ENCODE assay signal across 8 cellular contexts in the genomic region with DNA sequence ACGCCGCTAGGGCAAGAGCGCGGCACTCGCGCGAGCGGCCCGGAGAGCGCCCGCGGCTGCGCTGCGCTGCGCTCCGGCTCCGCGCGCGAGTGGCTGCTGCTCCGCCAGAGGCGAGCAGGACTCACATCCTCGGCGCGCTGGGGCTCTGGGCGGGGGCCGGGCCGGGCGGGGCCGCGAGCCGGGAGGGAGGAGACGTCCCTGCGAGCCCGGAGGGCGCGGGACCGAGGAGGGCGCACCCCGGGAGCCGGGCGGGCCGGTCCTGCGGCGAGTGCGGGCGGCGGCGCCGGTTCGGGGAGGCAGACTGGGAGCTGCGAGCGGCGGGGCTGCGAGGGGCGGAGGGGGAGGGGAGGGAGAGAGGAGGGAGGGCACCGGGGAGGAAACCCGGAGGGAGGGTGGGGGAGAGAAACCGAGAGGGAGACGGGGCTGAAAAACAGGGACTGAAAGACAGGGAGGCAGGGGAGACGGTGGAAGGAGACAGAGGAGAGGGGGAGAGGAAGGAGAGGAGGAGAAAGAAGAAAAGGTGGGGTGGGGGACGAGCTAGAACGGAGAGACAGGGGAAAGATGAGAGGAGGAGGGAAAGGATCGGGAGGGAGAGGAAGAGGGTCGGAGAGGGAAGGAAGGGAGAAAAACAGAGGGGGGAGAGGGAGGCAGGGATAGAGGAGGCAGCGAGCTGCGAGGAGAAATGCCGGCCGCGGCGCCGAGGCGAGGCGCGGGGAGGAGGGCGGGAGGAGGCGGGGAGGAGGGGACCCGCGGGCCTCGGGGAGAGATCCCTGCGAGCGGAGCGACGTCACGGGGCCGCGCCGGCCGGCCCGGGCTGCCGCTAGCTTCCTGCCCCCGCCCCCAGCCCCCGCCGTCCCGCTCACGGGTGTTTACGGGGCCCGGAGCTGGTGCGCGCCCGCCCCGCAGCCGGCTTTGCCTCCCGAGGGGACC. TPM values are rescaled to one million over a fixed set of nuclear protein-coding genes. Genes with fewer than 3 reads are reported as not detected.
DNase-seq lines count a peak whose midpoint lies in the region; ATAC-seq and TF ChIP-seq lines count a peak whose summit lies in the region.

TSS of gene CAMK2N1 (minus strand) at position 684 of the 930 bp plus-strand sequence. CDS start 831 bp downstream, outside the sequence.

- peak; percentile 32 to 43 (median 43) for DNase-seq in CD4-positive, CD25-positive, alpha-beta regulatory T cell
- DNase-seq in LoVo (ENCODE audit: low spot score) (peak; percentile 69), coronary artery (ENCODE audit: low spot score) (no peak), NOMO-1 treated with DMSO at 0.1 percent for 48 hours (lab: John Stamatoyannopoulos, UW; ENCODE audit: unreplicated experiment) (no peak)
- peak; percentile 52 for DNase-seq in activated CD4-positive, alpha-beta T cell treated with anti-CD3 and anti-CD28 coated beads for 48 hours
- DNase-seq in stimulated activated CD4-positive, alpha-beta T cell treated with anti-CD3 and anti-CD28 coated beads, Interleukin-15, amount 100 ng/mL, for 1 hour (ENCODE audit: low read depth in 1 of 2, low spot score in 1 of 2): peak; percentile 34 to 44

- H3K9me3 Mint-ChIP-seq in CD4-positive, CD25-positive, alpha-beta regulatory T cell: peaks cover 0 to 1% (median 0%) of the 10 kb centered on the region in 7 donors

- peaks cover 0 to 21% (median 6%) of the 10 kb centered on the region in 4 donors for H3K4me1 Mint-ChIP-seq in CD4-positive, CD25-positive, alpha-beta regulatory T cell

- peak within 1 kb of the TSS; percentile 55 for H3K4me3 ChIP-seq in CD4-positive, CD25-positive, alpha-beta regulatory T cell (ENCODE audit: low read depth, low read length)
- peak within 1 kb of the TSS; percentile 87 for H3K4me3 ChIP-seq in coronary artery

- no peaks in the 10 kb centered on the region for H3K36me3 Mint-ChIP-seq in CD4-positive, CD25-positive, alpha-beta regulatory T cell

- peak; percentile 66 to 69 for ATAC-seq in CD4-positive, CD25-positive, alpha-beta regulatory T cell (ENCODE audit: low read depth in 2 of 2)
- ATAC-seq in GM18870 (IDR thresholded peaks at IDR 0.05; ENCODE audit: unreplicated experiment): no peak

- peaks cover 23% of the 10 kb centered on the region for H3K27me3 ChIP-seq in CD4-positive, CD25-positive, alpha-beta regulatory T cell (ENCODE audit: control insufficient read depth, insufficient read depth, low read length)
- peaks cover 2% of the 10 kb centered on the region for H3K27me3 ChIP-seq in layer of hippocampus (ENCODE audit: control insufficient read depth, insufficient read depth, low read length)

- peak within 1 kb of the TSS; percentile 77 to 86 (median 82) for H3K4me3 Mint-ChIP-seq in CD4-positive, CD25-positive, alpha-beta regulatory T cell

- H3K36me3 ChIP-seq in CD4-positive, CD25-positive, alpha-beta regulatory T cell (ENCODE audit: control insufficient read depth, insufficient read depth, low read length): no peaks in the 10 kb centered on the region

- peaks cover 57% of the 10 kb centered on the region for H3K27me3 Mint-ChIP-seq in CD4-positive, CD25-positive, alpha-beta regulatory T cell

- peaks cover 29% of the 10 kb centered on the region for H3K4me1 ChIP-seq in CD4-positive, CD25-positive, alpha-beta regulatory T cell (ENCODE audit: control insufficient read depth, insufficient read depth, low read length, poor library complexity, severe bottlenecking)

- H3K9me3 ChIP-seq in CD4-positive, CD25-positive, alpha-beta regulatory T cell (ENCODE audit: control insufficient read depth in 2 of 2, low read length in 2 of 2): no peaks in the 10 kb centered on the region

- peak within 1 kb of the TSS in 2 of 3 donors; percentile 76 to 85 for H3K27ac Mint-ChIP-seq in CD4-positive, CD25-positive, alpha-beta regulatory T cell

- TF ChIP-seq CTCF in coronary artery (IDR thresholded peaks at IDR 0.05): no peak

- no peak within 1 kb of the TSS for H3K27ac ChIP-seq in CD4-positive, CD25-positive, alpha-beta regulatory T cell (ENCODE audit: insufficient read depth, low read length, poor library complexity, severe bottlenecking)
- H3K27ac ChIP-seq in coronary artery: peak within 1 kb of the TSS in 1 of 2 donors; percentile 87
- H3K27ac ChIP-seq in layer of hippocampus (ENCODE audit: low read depth, low read length): peak within 1 kb of the TSS; percentile 94

RNA-seq across cellular contexts. Expression of gene CAMK2N1, which starts in this region (rescaled TPM):
- 1.7 TPM for total RNA-seq in CD4-positive, CD25-positive, alpha-beta regulatory T cell
- polyA plus RNA-seq in CD4-positive, CD25-positive, alpha-beta regulatory T cell: under 1 TPM; 0.24 to 0.37 (median 0.29) TPM

Comparison
In these comparisons a context has a peak if more than half of its experiments do, and no peak if none do; other contexts are left out.
1. DNase-seq: peak in CD4-positive, CD25-positive, alpha-beta regulatory T cell (3 of 3), LoVo (single experiment), activated CD4-positive, alpha-beta T cell treated with anti-CD3 and anti-CD28 coated beads for 48 hours (single experiment) and stimulated activated CD4-positive, alpha-beta T cell treated with anti-CD3 and anti-CD28 coated beads, Interleukin-15, amount 100 ng/mL, for 1 hour (2 of 2); none in coronary artery (single experiment) and NOMO-1 treated with DMSO at 0.1 percent for 48 hours (single experiment).